In the genomic region with DNA sequence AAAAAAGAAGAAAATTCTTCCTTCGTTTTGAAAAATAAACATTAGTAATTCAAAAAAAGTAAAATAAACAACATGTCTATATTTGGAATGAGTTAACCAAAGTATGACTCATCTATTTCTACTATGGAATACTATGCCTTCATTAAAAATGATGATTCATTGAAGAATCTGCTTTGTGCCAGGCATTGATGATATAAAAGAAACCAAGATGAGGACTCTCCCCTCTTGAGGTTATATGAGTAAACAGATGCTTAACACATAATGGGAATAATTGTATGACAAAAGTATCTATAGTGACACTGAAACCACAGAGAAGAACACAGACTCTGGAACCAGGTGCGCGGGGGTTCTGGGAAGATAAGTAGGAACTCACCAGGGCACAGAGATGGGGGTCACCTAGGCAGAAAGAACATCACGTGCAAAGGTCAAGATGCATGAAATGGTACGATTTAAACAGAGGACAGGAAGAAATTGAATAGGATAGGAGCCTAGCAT, we compare ENCODE assay signal across 1 cellular context.
TF ChIP-seq lines count a peak whose summit lies in the region.

No MANE protein-coding gene starts in this region.

TF ChIP-seq in HCT116, 20 proteins besides CTCF, POLR2A, EP300 and RAD21 (continued from another document):
- TF ChIP-seq REST (IDR thresholded peaks at IDR 0.05; ENCODE audit: low read depth) (no peak), YY1 (IDR thresholded peaks at IDR 0.05; ENCODE audit: extremely low read depth, insufficient replicate concordance, low read depth, low read length) (no peak), CEBPB (IDR thresholded peaks at IDR 0.05; ENCODE audit: low read depth) (peak; percentile 67; the same call in 1 of the 2 replicates), EGR1 (IDR thresholded peaks at IDR 0.05; ENCODE audit: low read depth) (peak; percentile 27; the same call in 1 of the 2 replicates), SIN3A (IDR thresholded peaks at IDR 0.05; ENCODE audit: low read depth) (peak; percentile 66; the same call in 1 of the 2 replicates), POLR2AphosphoS5 (IDR thresholded peaks at IDR 0.05; ENCODE audit: low read depth, low read length) (no peak)
- TF ChIP-seq, protein P1, sequence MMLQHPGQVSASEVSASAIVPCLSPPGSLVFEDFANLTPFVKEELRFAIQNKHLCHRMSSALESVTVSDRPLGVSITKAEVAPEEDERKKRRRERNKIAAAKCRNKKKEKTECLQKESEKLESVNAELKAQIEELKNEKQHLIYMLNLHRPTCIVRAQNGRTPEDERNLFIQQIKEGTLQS (IDR thresholded peaks at IDR 0.05) = no peak; the same call in 1 of the 2 replicates
